In genomic region chrX:129780441-129781105, GRCh38 we compare ENCODE assay signal across 12 cellular contexts. TPM values are rescaled to one million over a fixed set of nuclear protein-coding genes. Genes with fewer than 3 reads are reported as not detected.
DNase-seq lines count a peak whose midpoint lies in the region; ATAC-seq, FAIRE-seq and TF ChIP-seq lines count a peak whose summit lies in the region.
"Had no signal": no experiment of that assay in that cellular context is flagged by ENCODE, and none has a peak within 500 bp of the region (broad histone marks: within the 10 kb centered on the region; RNA-seq: fewer than 3 reads in every experiment).

No MANE protein-coding gene starts in this region.

- CTCF ChIA-PET in A673 (lab: Charles Lee): no interaction called here

- H3K36me3 Mint-ChIP-seq in CD14-positive monocyte: peaks cover 31 to 44% of the 10 kb centered on the region in 2 donors
- peaks cover 8% of the 10 kb centered on the region for H3K36me3 Mint-ChIP-seq in activated naive CD8-positive, alpha-beta T cell
- peaks cover 7 to 40% (median 22%) of the 10 kb centered on the region in 3 donors for H3K36me3 Mint-ChIP-seq in naive thymus-derived CD8-positive, alpha-beta T cell

- H3K9me3 Mint-ChIP-seq in CD14-positive monocyte: peaks cover 0 to 6% (median 2%) of the 10 kb centered on the region in 7 donors
- H3K9me3 Mint-ChIP-seq in activated naive CD8-positive, alpha-beta T cell (ENCODE audit: low read depth): no peaks in the 10 kb centered on the region
- no peaks in the 10 kb centered on the region for H3K9me3 Mint-ChIP-seq in naive thymus-derived CD8-positive, alpha-beta T cell

- no TSS peak for BruUV-seq in A673 (replicated peaks; lab: Mats Ljungman, UMichigan)

- no peak overlapping the region for H3K4me3 ChIP-seq in A673 (ENCODE audit: low read depth, low read length, poor library complexity, severe bottlenecking)
- H3K4me3 ChIP-seq: K562 had no signal

- peaks cover 67% of the 10 kb centered on the region for H3K4me1 Mint-ChIP-seq in CD14-positive monocyte
- H3K4me1 Mint-ChIP-seq in activated naive CD8-positive, alpha-beta T cell (ENCODE audit: low read depth): peaks cover 64% of the 10 kb centered on the region
- H3K4me1 Mint-ChIP-seq in naive thymus-derived CD8-positive, alpha-beta T cell: peaks cover 21 to 74% (median 61%) of the 10 kb centered on the region in 4 donors

- peak; percentile 51 for FAIRE-seq in GM12891 (lab: Jason Lieb, UNC)
- FAIRE-seq: K562, keratinocyte had no signal

- TF ChIP-seq CTCF in CD14-positive monocyte (IDR thresholded peaks at IDR 0.05): no peak
- no peak for TF ChIP-seq CTCF in A673 (conservative IDR thresholded peaks at IDR 0.05; ENCODE audit: low read depth, low read length)

- H3K9me3 ChIP-seq in A673 (ENCODE audit: low read depth, low read length, poor library complexity, severe bottlenecking): no peaks in the 10 kb centered on the region

- intact Hi-C loops in CD14-positive monocyte (cut with micrococcal nuclease): loop anchor here in 1 of 2 donors (5.0 kb wide), 1 partner anchor 37 kb away; no protein-coding TSS in a partner anchor
- intact Hi-C loops in A673 (cut with micrococcal nuclease; ENCODE audit: unreplicated experiment): no loop called here
- intact Hi-C loops in posterior vena cava (cut with DNase I): no loop called here

- peaks cover 0 to 14% (median 0%) of the 10 kb centered on the region in 3 donors for H3K27me3 Mint-ChIP-seq in CD14-positive monocyte (ENCODE audit: low read depth in 3 of 3)
- no peaks in the 10 kb centered on the region for H3K27me3 Mint-ChIP-seq in activated naive CD8-positive, alpha-beta T cell
- no peaks in the 10 kb centered on the region for H3K27me3 Mint-ChIP-seq in naive thymus-derived CD8-positive, alpha-beta T cell

- H3K4me3 Mint-ChIP-seq in CD14-positive monocyte: peak overlapping the region; percentile 95 to 96
- H3K4me3 Mint-ChIP-seq in activated naive CD8-positive, alpha-beta T cell: peak overlapping the region; percentile 87
- peak overlapping the region; percentile 80 to 98 (median 96) for H3K4me3 Mint-ChIP-seq in naive thymus-derived CD8-positive, alpha-beta T cell

- H3K27ac ChIP-seq in A673 (ENCODE audit: low read depth, low read length, poor library complexity, severe bottlenecking): no peak overlapping the region

- POLR2A ChIA-PET in naive thymus-derived CD8-positive, alpha-beta T cell (lab: Charles Lee): interaction anchor here (0.6 to 15.1 kb wide), 13 partner anchors 7 to 240 kb away, joined by 3 to 382 read pairs (median 5); partner anchors contain the start of gene UTP14A
- POLR2A ChIA-PET in A673 (lab: Charles Lee; ENCODE audit: low non-redundant PET): no interaction called here

- DNase-seq in CD14-positive monocyte (ENCODE audit: low spot score) (no peak), GM12891 (ENCODE audit: insufficient read length, low spot score) (no peak), SKM-1 treated with dmso at 0.1 percent for 144 hours (lab: John Stamatoyannopoulos, UW; ENCODE audit: unreplicated experiment) (no peak), A673 (ENCODE audit: low spot score) (no peak), NCI-H1694 treated with DMSO at 0.1 percent for 48 hours (lab: John Stamatoyannopoulos, UW) (no peak), posterior vena cava (ENCODE audit: low spot score) (no peak)
- DNase-seq in naive thymus-derived CD8-positive, alpha-beta T cell: no peak
- DNase-seq: NCI-H226, SHP77 had no signal

- no peak for ATAC-seq in naive thymus-derived CD8-positive, alpha-beta T cell
- ATAC-seq: K562 had no signal

- no peaks in the 10 kb centered on the region for H3K4me1 ChIP-seq in A673 (ENCODE audit: insufficient read depth, low read length, poor library complexity, severe bottlenecking)

- H3K27me3 ChIP-seq in A673 (replicated peaks; ENCODE audit: insufficient read depth, low read depth, low read length, poor library complexity): no peaks in the 10 kb centered on the region

- TF ChIP-seq POLR2A in GM12891 (IDR thresholded peaks at IDR 0.05; ENCODE audit: low read depth, low read length): no peak; the same call in 1 of the 2 replicates

- no peaks in the 10 kb centered on the region for H3K36me3 ChIP-seq in A673 (ENCODE audit: insufficient read depth, low read length, poor library complexity, severe bottlenecking)

- peak overlapping the region; percentile 93 to 99 (median 96) for H3K27ac Mint-ChIP-seq in CD14-positive monocyte
- H3K27ac Mint-ChIP-seq in activated naive CD8-positive, alpha-beta T cell: peak overlapping the region; percentile 91
- peak overlapping the region; percentile 87 to 98 (median 96) for H3K27ac Mint-ChIP-seq in naive thymus-derived CD8-positive, alpha-beta T cell

TF ChIP-seq in GM12891, 5 proteins besides CTCF, POLR2A, EP300 and RAD21:
- no peak for TF ChIP-seq POLR2AphosphoS5 (IDR thresholded peaks at IDR 0.05; ENCODE audit: low read depth, low read length)
- no peak for TF ChIP-seq POU2F2 (IDR thresholded peaks at IDR 0.05; ENCODE audit: low read depth, low read length)
- no peak for TF ChIP-seq TAF1 (IDR thresholded peaks at IDR 0.05; ENCODE audit: low read depth, low read length)
- no peak for TF ChIP-seq PAX5 (IDR thresholded peaks at IDR 0.05; ENCODE audit: insufficient read depth, low read length, severe bottlenecking)
- no peak for TF ChIP-seq SPI1 (IDR thresholded peaks at IDR 0.05; ENCODE audit: low read depth, low read length)
TF ChIP-seq in GM12891: peak in this region for 0.

RNA-seq across cellular contexts. Expression of gene SASH3, which starts 0.8 kb away (rescaled TPM):
- 100 to 1,000 TPM; 127 to 179 TPM for polyA plus RNA-seq in CD14-positive monocyte
- polyA plus RNA-seq in GM12891 (2012; ENCODE audit: low read depth, missing spikeins): 111 TPM
- total RNA-seq in naive thymus-derived CD8-positive, alpha-beta T cell: 100 to 1,000 TPM; 154 to 158 TPM
- polyA plus RNA-seq in naive thymus-derived CD8-positive, alpha-beta T cell: 100 to 1,000 TPM; 100 to 187 (median 115) TPM
- total RNA-seq in A673 (2021): not detected in 2 replicates
- total RNA-seq in posterior vena cava: 10 to 100 TPM; 11.6 to 18.5 TPM

RNA-seq across cellular contexts. Expression of gene XPNPEP2, which starts 41.8 kb away (rescaled TPM):
- polyA plus RNA-seq in CD14-positive monocyte: not detected
- polyA plus RNA-seq in GM12891 (2012; ENCODE audit: low read depth, missing spikeins): 0.69 TPM
- total RNA-seq in naive thymus-derived CD8-positive, alpha-beta T cell: not detected
- polyA plus RNA-seq in naive thymus-derived CD8-positive, alpha-beta T cell: under 1 TPM in 2 of 3 donors, not detected in 1; 0.13 to 0.47 TPM
- total RNA-seq in A673 (2021) (not detected in 2 replicates), posterior vena cava (10 to 100 TPM; 11.3 to 29.3 TPM)
- polyA plus RNA-seq: keratinocyte had no signal

Comparison
In these comparisons a context has a peak if more than half of its experiments do, and no peak if none do; other contexts are left out.
1. RNA of gene SASH3, which starts 0.8 kb away (total RNA-seq): 154 to 158 TPM in naive thymus-derived CD8-positive, alpha-beta T cell and 11.6 to 18.5 TPM in posterior vena cava; not detected in A673; every median in the first group is over 10 times any median in the second.
2. RNA of gene XPNPEP2, which starts 41.8 kb away (total RNA-seq): 11.3 to 29.3 TPM in posterior vena cava; not detected in naive thymus-derived CD8-positive, alpha-beta T cell and not detected in A673; every median in the first group is over 10 times any median in the second.
3. Peak in every context shown above with its lines, with median percentiles within 50 percentile points of each other: H3K27ac Mint-ChIP-seq and H3K4me3 Mint-ChIP-seq.